Comparison of ENCODE assay signal across 1 cellular context in the genomic region with DNA sequence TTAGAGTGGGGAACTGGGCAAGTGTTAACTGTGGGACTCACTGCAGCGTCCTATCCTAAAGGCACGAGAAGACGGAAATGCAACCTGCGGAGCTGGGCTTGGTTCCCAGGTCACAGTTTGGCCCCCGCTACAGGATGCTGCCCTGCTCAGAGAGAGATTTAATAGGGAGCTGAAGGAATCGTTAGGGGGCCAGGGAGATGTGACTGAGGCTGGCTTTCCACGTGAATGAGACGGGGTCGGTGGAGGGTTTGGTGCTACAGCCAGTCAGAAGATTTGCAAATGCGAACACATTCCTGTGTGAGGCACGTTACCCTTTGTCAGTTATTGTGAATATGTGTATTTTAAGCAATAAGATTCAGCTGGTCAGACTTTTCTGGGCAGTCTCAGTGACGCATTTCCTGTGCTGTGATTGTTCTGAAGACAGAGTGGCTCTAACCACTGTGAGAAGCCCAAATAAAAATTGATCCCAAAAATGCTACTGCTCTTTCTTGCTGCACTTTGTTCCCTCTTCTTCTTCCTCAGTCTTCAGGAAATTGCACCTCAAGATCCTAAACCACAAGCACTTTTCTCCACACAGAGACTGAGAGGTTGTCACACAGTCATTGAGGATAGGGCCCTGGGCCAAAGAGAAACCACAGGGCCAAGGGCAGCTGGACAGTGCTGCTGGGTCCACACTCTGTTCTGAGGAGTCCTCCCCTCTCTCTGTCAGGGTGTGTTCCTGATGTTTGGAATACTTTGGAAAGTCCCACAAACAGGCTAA.
TF ChIP-seq lines count a peak whose summit lies in the region.

No MANE protein-coding gene starts in this region.

TF ChIP-seq in H1, 55 proteins besides CTCF, POLR2A, EP300 and RAD21:
- TF ChIP-seq, protein P1, sequence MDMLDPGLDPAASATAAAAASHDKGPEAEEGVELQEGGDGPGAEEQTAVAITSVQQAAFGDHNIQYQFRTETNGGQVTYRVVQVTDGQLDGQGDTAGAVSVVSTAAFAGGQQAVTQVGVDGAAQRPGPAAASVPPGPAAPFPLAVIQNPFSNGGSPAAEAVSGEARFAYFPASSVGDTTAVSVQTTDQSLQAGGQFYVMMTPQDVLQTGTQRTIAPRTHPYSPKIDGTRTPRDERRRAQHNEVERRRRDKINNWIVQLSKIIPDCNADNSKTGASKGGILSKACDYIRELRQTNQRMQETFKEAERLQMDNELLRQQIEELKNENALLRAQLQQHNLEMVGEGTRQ (IDR thresholded peaks at IDR 0.05; ENCODE audit: low read length), result no peak
- TF ChIP-seq CTBP2 (IDR thresholded peaks at IDR 0.05; ENCODE audit: borderline replicate concordance, insufficient read depth, insufficient read length, low read length) (no peak), BACH1 (IDR thresholded peaks at IDR 0.05; ENCODE audit: low read length) (no peak), POLR2AphosphoS5 (IDR thresholded peaks at IDR 0.05; ENCODE audit: low read depth, low read length) (no peak), RBBP5 (IDR thresholded peaks at IDR 0.05; ENCODE audit: borderline replicate concordance, low read depth, low read length) (no peak), JUN (IDR thresholded peaks at IDR 0.05; ENCODE audit: low read depth, low read length) (no peak), YY1 (IDR thresholded peaks at IDR 0.05; ENCODE audit: low read depth, low read length) (no peak), POU5F1 (IDR thresholded peaks at IDR 0.05; ENCODE audit: low read depth, low read length) (no peak), SP2 (IDR thresholded peaks at IDR 0.05; ENCODE audit: low read length) (no peak), CHD1 (IDR thresholded peaks at IDR 0.05; ENCODE audit: low read depth, low read length) (no peak), EZH2 (IDR thresholded peaks at IDR 0.05; ENCODE audit: low read depth, low read length, severe bottlenecking) (no peak), SUZ12 (IDR thresholded peaks at IDR 0.05; ENCODE audit: low read length) (no peak), SP4 (IDR thresholded peaks at IDR 0.05; ENCODE audit: low read length) (no peak), FOSL1 (IDR thresholded peaks at IDR 0.05; ENCODE audit: insufficient read depth, low read depth, low read length) (no peak)
- TF ChIP-seq, protein P2, sequence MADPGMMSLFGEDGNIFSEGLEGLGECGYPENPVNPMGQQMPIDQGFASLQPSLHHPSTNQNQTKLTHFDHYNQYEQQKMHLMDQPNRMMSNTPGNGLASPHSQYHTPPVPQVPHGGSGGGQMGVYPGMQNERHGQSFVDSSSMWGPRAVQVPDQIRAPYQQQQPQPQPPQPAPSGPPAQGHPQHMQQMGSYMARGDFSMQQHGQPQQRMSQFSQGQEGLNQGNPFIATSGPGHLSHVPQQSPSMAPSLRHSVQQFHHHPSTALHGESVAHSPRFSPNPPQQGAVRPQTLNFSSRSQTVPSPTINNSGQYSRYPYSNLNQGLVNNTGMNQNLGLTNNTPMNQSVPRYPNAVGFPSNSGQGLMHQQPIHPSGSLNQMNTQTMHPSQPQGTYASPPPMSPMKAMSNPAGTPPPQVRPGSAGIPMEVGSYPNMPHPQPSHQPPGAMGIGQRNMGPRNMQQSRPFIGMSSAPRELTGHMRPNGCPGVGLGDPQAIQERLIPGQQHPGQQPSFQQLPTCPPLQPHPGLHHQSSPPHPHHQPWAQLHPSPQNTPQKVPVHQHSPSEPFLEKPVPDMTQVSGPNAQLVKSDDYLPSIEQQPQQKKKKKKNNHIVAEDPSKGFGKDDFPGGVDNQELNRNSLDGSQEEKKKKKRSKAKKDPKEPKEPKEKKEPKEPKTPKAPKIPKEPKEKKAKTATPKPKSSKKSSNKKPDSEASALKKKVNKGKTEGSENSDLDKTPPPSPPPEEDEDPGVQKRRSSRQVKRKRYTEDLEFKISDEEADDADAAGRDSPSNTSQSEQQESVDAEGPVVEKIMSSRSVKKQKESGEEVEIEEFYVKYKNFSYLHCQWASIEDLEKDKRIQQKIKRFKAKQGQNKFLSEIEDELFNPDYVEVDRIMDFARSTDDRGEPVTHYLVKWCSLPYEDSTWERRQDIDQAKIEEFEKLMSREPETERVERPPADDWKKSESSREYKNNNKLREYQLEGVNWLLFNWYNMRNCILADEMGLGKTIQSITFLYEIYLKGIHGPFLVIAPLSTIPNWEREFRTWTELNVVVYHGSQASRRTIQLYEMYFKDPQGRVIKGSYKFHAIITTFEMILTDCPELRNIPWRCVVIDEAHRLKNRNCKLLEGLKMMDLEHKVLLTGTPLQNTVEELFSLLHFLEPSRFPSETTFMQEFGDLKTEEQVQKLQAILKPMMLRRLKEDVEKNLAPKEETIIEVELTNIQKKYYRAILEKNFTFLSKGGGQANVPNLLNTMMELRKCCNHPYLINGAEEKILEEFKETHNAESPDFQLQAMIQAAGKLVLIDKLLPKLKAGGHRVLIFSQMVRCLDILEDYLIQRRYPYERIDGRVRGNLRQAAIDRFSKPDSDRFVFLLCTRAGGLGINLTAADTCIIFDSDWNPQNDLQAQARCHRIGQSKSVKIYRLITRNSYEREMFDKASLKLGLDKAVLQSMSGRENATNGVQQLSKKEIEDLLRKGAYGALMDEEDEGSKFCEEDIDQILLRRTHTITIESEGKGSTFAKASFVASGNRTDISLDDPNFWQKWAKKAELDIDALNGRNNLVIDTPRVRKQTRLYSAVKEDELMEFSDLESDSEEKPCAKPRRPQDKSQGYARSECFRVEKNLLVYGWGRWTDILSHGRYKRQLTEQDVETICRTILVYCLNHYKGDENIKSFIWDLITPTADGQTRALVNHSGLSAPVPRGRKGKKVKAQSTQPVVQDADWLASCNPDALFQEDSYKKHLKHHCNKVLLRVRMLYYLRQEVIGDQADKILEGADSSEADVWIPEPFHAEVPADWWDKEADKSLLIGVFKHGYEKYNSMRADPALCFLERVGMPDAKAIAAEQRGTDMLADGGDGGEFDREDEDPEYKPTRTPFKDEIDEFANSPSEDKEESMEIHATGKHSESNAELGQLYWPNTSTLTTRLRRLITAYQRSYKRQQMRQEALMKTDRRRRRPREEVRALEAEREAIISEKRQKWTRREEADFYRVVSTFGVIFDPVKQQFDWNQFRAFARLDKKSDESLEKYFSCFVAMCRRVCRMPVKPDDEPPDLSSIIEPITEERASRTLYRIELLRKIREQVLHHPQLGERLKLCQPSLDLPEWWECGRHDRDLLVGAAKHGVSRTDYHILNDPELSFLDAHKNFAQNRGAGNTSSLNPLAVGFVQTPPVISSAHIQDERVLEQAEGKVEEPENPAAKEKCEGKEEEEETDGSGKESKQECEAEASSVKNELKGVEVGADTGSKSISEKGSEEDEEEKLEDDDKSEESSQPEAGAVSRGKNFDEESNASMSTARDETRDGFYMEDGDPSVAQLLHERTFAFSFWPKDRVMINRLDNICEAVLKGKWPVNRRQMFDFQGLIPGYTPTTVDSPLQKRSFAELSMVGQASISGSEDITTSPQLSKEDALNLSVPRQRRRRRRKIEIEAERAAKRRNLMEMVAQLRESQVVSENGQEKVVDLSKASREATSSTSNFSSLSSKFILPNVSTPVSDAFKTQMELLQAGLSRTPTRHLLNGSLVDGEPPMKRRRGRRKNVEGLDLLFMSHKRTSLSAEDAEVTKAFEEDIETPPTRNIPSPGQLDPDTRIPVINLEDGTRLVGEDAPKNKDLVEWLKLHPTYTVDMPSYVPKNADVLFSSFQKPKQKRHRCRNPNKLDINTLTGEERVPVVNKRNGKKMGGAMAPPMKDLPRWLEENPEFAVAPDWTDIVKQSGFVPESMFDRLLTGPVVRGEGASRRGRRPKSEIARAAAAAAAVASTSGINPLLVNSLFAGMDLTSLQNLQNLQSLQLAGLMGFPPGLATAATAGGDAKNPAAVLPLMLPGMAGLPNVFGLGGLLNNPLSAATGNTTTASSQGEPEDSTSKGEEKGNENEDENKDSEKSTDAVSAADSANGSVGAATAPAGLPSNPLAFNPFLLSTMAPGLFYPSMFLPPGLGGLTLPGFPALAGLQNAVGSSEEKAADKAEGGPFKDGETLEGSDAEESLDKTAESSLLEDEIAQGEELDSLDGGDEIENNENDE (IDR thresholded peaks at IDR 0.05; ENCODE audit: insufficient replicate concordance, low read length), result no peak
- TF ChIP-seq, protein P3, sequence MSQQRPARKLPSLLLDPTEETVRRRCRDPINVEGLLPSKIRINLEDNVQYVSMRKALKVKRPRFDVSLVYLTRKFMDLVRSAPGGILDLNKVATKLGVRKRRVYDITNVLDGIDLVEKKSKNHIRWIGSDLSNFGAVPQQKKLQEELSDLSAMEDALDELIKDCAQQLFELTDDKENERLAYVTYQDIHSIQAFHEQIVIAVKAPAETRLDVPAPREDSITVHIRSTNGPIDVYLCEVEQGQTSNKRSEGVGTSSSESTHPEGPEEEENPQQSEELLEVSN (IDR thresholded peaks at IDR 0.05), result no peak
